8 cellular contexts compared by ENCODE assay signal in the genomic region with DNA sequence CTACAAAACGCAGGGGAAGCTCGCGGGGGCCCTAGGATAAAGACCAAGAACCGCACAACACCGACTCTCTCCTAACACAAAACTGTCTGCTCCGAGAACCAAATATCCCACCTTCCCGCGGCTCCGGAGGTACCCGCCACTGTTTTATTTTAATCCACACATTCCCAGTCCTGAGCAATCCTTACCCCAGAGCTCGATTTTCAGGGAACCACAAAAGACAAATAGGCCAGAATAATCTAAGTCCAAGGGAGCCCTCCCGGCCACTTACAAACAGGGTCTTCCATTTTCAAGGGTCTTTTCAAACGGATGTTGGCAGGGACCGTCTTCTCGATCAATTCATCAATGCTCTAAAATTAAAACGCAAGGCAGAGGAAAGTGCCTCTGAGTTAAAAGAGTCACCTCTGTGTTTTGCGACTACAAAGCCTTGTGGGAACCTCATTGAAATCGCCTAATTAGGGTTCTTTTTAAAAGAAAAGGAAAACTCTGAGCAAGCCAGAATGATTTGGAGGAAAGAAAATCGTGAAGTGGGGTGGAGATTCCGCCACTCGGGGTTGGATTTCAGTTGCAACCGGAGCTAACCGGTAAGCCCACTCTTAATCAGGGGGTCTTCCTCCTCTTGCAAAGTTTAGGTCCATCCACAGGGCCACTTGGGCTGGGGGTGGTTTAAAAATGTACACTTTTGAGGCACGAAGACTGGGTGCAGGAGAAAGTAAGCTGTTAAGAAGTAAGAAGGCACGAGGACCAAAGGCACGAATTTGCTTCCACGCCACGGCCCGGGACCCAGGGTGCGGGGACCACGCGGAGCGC. TPM values are rescaled to one million over a fixed set of nuclear protein-coding genes. Genes with fewer than 3 reads are reported as not detected.
A peak's percentile ranks its signal among the peaks of the same experiment; 100 is the strongest.
DNase-seq lines count a peak whose midpoint lies in the region; ATAC-seq and TF ChIP-seq lines count a peak whose summit lies in the region.

No MANE protein-coding gene starts in this region.

- no peaks in the 10 kb centered on the region for H3K9me3 Mint-ChIP-seq in activated CD4-positive, alpha-beta T cell treated with anti-CD3 and anti-CD28 coated beads for 36 hours (ENCODE audit: low read depth)
- no peaks in the 10 kb centered on the region for H3K9me3 Mint-ChIP-seq in activated T-cell treated with anti-CD3 and anti-CD28 coated beads, Interleukin-2, amount 50 U/mL, for 72 hours
- no peaks in the 10 kb centered on the region for H3K9me3 Mint-ChIP-seq in stimulated activated naive CD8-positive, alpha-beta T cell treated with anti-CD3 and anti-CD28 coated beads, Interleukin-15, amount 100 ng/mL, for 72 hours

- DNase-seq in activated CD4-positive, alpha-beta T cell treated with anti-CD3 and anti-CD28 coated beads for 36 hours: no peak
- no peak for DNase-seq in activated CD4-positive, alpha-beta T cell treated with anti-CD3 and anti-CD28 coated beads, Interleukin-2, amount 50 U/mL, for 4 hours
- peak in 1 of 2 donors; percentile 21 for DNase-seq in activated T-cell treated with anti-CD3 and anti-CD28 coated beads, Interleukin-2, amount 50 U/mL, for 72 hours
- DNase-seq in kidney epithelial cell (ENCODE audit: low read depth) (no peak), GDM1 (lab: John Stamatoyannopoulos, UW) (no peak)
- DNase-seq in stimulated activated naive CD8-positive, alpha-beta T cell treated with anti-CD3 and anti-CD28 coated beads, Interleukin-15, amount 100 ng/mL, for 72 hours: no peak

- TF ChIP-seq CTCF in kidney epithelial cell (IDR thresholded peaks at IDR 0.05; ENCODE audit: insufficient read depth, low read length, poor library complexity, severe bottlenecking): no peak

- no peaks in the 10 kb centered on the region for H3K27me3 ChIP-seq in kidney epithelial cell (ENCODE audit: control insufficient read depth, insufficient read depth, low read length)

- H3K4me3 Mint-ChIP-seq in activated CD4-positive, alpha-beta T cell treated with anti-CD3 and anti-CD28 coated beads for 36 hours: peak overlapping the region; percentile 43
- peak overlapping the region; percentile 80 to 83 for H3K4me3 Mint-ChIP-seq in activated T-cell treated with anti-CD3 and anti-CD28 coated beads, Interleukin-2, amount 50 U/mL, for 72 hours
- H3K4me3 Mint-ChIP-seq in stimulated activated naive CD8-positive, alpha-beta T cell treated with anti-CD3 and anti-CD28 coated beads, Interleukin-15, amount 100 ng/mL, for 72 hours: peak overlapping the region; percentile 78 to 79

- H3K36me3 ChIP-seq in kidney epithelial cell (ENCODE audit: control insufficient read depth, insufficient read depth, low read length): no peaks in the 10 kb centered on the region

- POLR2A ChIA-PET in activated CD4-positive, alpha-beta T cell treated with anti-CD3 and anti-CD28 coated beads for 36 hours (lab: Charles Lee): no interaction called here

- H3K27me3 Mint-ChIP-seq in activated CD4-positive, alpha-beta T cell treated with anti-CD3 and anti-CD28 coated beads for 36 hours: peaks cover 64% of the 10 kb centered on the region
- H3K27me3 Mint-ChIP-seq in activated T-cell treated with anti-CD3 and anti-CD28 coated beads, Interleukin-2, amount 50 U/mL, for 72 hours (ENCODE audit: low read depth): peaks cover 76% of the 10 kb centered on the region
- H3K27me3 Mint-ChIP-seq in stimulated activated naive CD8-positive, alpha-beta T cell treated with anti-CD3 and anti-CD28 coated beads, Interleukin-15, amount 100 ng/mL, for 72 hours: peaks cover 100% of the 10 kb centered on the region

- peak overlapping the region; percentile 76 for H3K4me3 ChIP-seq in kidney epithelial cell (ENCODE audit: low read depth, low read length)

- CTCF ChIA-PET in activated CD4-positive, alpha-beta T cell treated with anti-CD3 and anti-CD28 coated beads for 36 hours (lab: Charles Lee): interaction anchor here (0.6 kb wide), 2 partner anchors 9 to 59 kb away, joined by 4 to 5 read pairs; no protein-coding TSS in a partner anchor

- H3K36me3 Mint-ChIP-seq in activated CD4-positive, alpha-beta T cell treated with anti-CD3 and anti-CD28 coated beads for 36 hours (ENCODE audit: low read depth): no peaks in the 10 kb centered on the region
- H3K36me3 Mint-ChIP-seq in activated T-cell treated with anti-CD3 and anti-CD28 coated beads, Interleukin-2, amount 50 U/mL, for 72 hours (ENCODE audit: insufficient read depth in 2 of 2): no peaks in the 10 kb centered on the region

- H3K27ac Mint-ChIP-seq in activated CD4-positive, alpha-beta T cell treated with anti-CD3 and anti-CD28 coated beads for 36 hours: no peak overlapping the region
- no peak overlapping the region for H3K27ac Mint-ChIP-seq in activated T-cell treated with anti-CD3 and anti-CD28 coated beads, Interleukin-2, amount 50 U/mL, for 72 hours
- no peak overlapping the region for H3K27ac Mint-ChIP-seq in stimulated activated naive CD8-positive, alpha-beta T cell treated with anti-CD3 and anti-CD28 coated beads, Interleukin-15, amount 100 ng/mL, for 72 hours

- peaks cover 17% of the 10 kb centered on the region for H3K4me1 Mint-ChIP-seq in activated CD4-positive, alpha-beta T cell treated with anti-CD3 and anti-CD28 coated beads for 36 hours
- peaks cover 21% of the 10 kb centered on the region for H3K4me1 Mint-ChIP-seq in activated T-cell treated with anti-CD3 and anti-CD28 coated beads, Interleukin-2, amount 50 U/mL, for 72 hours (ENCODE audit: low read depth)
- peaks cover 30% of the 10 kb centered on the region for H3K4me1 Mint-ChIP-seq in stimulated activated naive CD8-positive, alpha-beta T cell treated with anti-CD3 and anti-CD28 coated beads, Interleukin-15, amount 100 ng/mL, for 72 hours

- intact Hi-C loops in activated CD4-positive, alpha-beta T cell treated with anti-CD3 and anti-CD28 coated beads for 36 hours (cut with DNase I, micrococcal nuclease): loop anchor here (1.0 to 5.0 kb wide), 2 partner anchors 37 to 47 kb away; no protein-coding TSS in a partner anchor

- no peak for ATAC-seq in activated CD4-positive, alpha-beta T cell treated with anti-CD3 and anti-CD28 coated beads for 36 hours
- ATAC-seq in activated T-cell treated with anti-CD3 and anti-CD28 coated beads, Interleukin-2, amount 50 U/mL, for 72 hours (replicated peaks in 1 of 2): no peak
- ATAC-seq in stimulated activated naive CD8-positive, alpha-beta T cell treated with anti-CD3 and anti-CD28 coated beads, Interleukin-15, amount 100 ng/mL, for 72 hours: no peak
- ATAC-seq in GM21619 (IDR thresholded peaks at IDR 0.05; ENCODE audit: unreplicated experiment): no peak
- no peak for ATAC-seq in activated CD4-positive, CD25-positive, alpha-beta regulatory T cell treated with anti-CD3 and anti-CD28 coated beads, Interleukin-2, amount 50 U/mL, for 24 hours

RNA-seq across cellular contexts. Expression of a gene that starts 1.0 kb away (rescaled TPM):
- 1 to 10 TPM in 1 of 2 experiments, under 1 TPM in 1; 0.95 to 1.8 TPM for total RNA-seq in activated CD4-positive, alpha-beta T cell treated with anti-CD3 and anti-CD28 coated beads for 36 hours
- 1 to 10 TPM; 1.2 to 5.2 TPM for total RNA-seq in activated T-cell treated with anti-CD3 and anti-CD28 coated beads, Interleukin-2, amount 50 U/mL, for 72 hours
- total RNA-seq in kidney epithelial cell: 10.3 and 17.3 TPM in 2 replicates
